ENCODE assay signal across 2 cellular contexts in genomic region chrX:103847174-103847870, GRCh38.
TF ChIP-seq lines count a peak whose summit lies in the region.

No MANE protein-coding gene starts in this region.

TF ChIP-seq in SK-N-SH, 30 proteins besides CTCF, POLR2A, EP300 and RAD21 (continued from another document):
- TF ChIP-seq USF1 (IDR thresholded peaks at IDR 0.05; ENCODE audit: borderline replicate concordance, low read depth) = no peak

TF ChIP-seq in SK-N-SH treated with all-trans-retinoic acid at 6 μM for 48 hours, 23 proteins besides CTCF, POLR2A, EP300 and RAD21:
- TF ChIP-seq TSHZ2 (CRISPR knock-in tag; IDR thresholded peaks at IDR 0.05) = no peak
- no peak for TF ChIP-seq RARB (CRISPR knock-in tag; IDR thresholded peaks at IDR 0.05)
- no peak for TF ChIP-seq ARNTL (CRISPR knock-in tag; IDR thresholded peaks at IDR 0.05; ENCODE audit: borderline replicate concordance, low read depth)
- TF ChIP-seq TOX (CRISPR knock-in tag; IDR thresholded peaks at IDR 0.05; ENCODE audit: borderline replicate concordance) = no peak
- TF ChIP-seq OSR1 (CRISPR knock-in tag; IDR thresholded peaks at IDR 0.05) = no peak
- no peak for TF ChIP-seq ZC3H10 (CRISPR knock-in tag; IDR thresholded peaks at IDR 0.05)
- TF ChIP-seq SNAI2 (CRISPR knock-in tag; IDR thresholded peaks at IDR 0.05) = no peak
- TF ChIP-seq ZNF565 (CRISPR knock-in tag; conservative IDR thresholded peaks at IDR 0.05; ENCODE audit: low read depth) = no peak
- TF ChIP-seq GLIS3 (CRISPR knock-in tag; IDR thresholded peaks at IDR 0.05) = no peak
- no peak for TF ChIP-seq POU6F1 (CRISPR knock-in tag; IDR thresholded peaks at IDR 0.05; ENCODE audit: borderline replicate concordance, low read depth)
- TF ChIP-seq ISL1 (CRISPR knock-in tag; IDR thresholded peaks at IDR 0.05) = no peak
- no peak for TF ChIP-seq ZFP30 (CRISPR knock-in tag; IDR thresholded peaks at IDR 0.05)
- TF ChIP-seq ZFP3 (CRISPR knock-in tag; IDR thresholded peaks at IDR 0.05) = no peak
- TF ChIP-seq CREB5 (CRISPR knock-in tag; IDR thresholded peaks at IDR 0.05; ENCODE audit: low read depth) = no peak
